ENCODE assay signal across 1 cellular context in genomic region chr17:78854508-78854907, GRCh38.
TF ChIP-seq lines count a peak whose summit lies in the region.

No MANE protein-coding gene starts in this region.

TF ChIP-seq in K562, 482 proteins besides CTCF, POLR2A, EP300 and RAD21:
- no peak for TF ChIP-seq SIX5 (IDR thresholded peaks at IDR 0.05; ENCODE audit: borderline replicate concordance in 1 of 2, insufficient read depth in 1 of 2, low read depth in 1 of 2, low read length in 2 of 2)
- TF ChIP-seq CEBPG (CRISPR knock-in tag; IDR thresholded peaks at IDR 0.05) = 0 out of 2 replicates have a peak, but pooled peaks have one; percentile 30
- TF ChIP-seq CEBPG (tag; conservative IDR thresholded peaks at IDR 0.05 in 1 of 2, IDR thresholded peaks at IDR 0.05 in 1 of 2) = no peak
- TF ChIP-seq NONO (IDR thresholded peaks at IDR 0.05; ENCODE audit: low read depth in 2 of 2, low read length in 1 of 2) = no peak
- TF ChIP-seq HBP1 (CRISPR knock-in tag; IDR thresholded peaks at IDR 0.05) = no peak
- no peak for TF ChIP-seq ZNF217 (CRISPR knock-in tag; IDR thresholded peaks at IDR 0.05)
- no peak for TF ChIP-seq CGGBP1 (CRISPR knock-in tag; IDR thresholded peaks at IDR 0.05)
- TF ChIP-seq BRCA1 (IDR thresholded peaks at IDR 0.05) = no peak
- TF ChIP-seq BRCA1 (CRISPR knock-in tag; IDR thresholded peaks at IDR 0.05) = no peak
- no peak for TF ChIP-seq U2AF2 (optimal IDR thresholded peaks at IDR 0.05; ENCODE audit: low read depth, low read length)
- TF ChIP-seq E2F8 (IDR thresholded peaks at IDR 0.05; ENCODE audit: low read depth, partially characterized antibody) = no peak
- peak; percentile 50; the same call in 1 of the 2 replicates for TF ChIP-seq USF1 (CRISPR knock-in tag; IDR thresholded peaks at IDR 0.05)
- TF ChIP-seq MTA1 (IDR thresholded peaks at IDR 0.05; ENCODE audit: borderline replicate concordance) = 0 out of 2 replicates have a peak, but pooled peaks have one; percentile 5
- TF ChIP-seq WHSC1 (IDR thresholded peaks at IDR 0.05; ENCODE audit: low read length) = no peak
- TF ChIP-seq E2F6 (IDR thresholded peaks at IDR 0.05; ENCODE audit: borderline replicate concordance in 1 of 2, extremely low read depth in 1 of 2, insufficient read depth in 1 of 2, insufficient read length in 1 of 2, low read depth in 1 of 2, low read length in 1 of 2, poor library complexity in 1 of 2, severe bottlenecking in 1 of 2) = peak in 1 of 2 experiments; percentile 21
- TF ChIP-seq ZBTB7A (IDR thresholded peaks at IDR 0.05; ENCODE audit: borderline replicate concordance, control insufficient read depth, low read depth, low read length) = no peak
- no peak for TF ChIP-seq CEBPB (tag; IDR thresholded peaks at IDR 0.05)
- TF ChIP-seq CAMTA2 (CRISPR knock-in tag; conservative IDR thresholded peaks at IDR 0.05) = no peak
- TF ChIP-seq ZNF444 (CRISPR knock-in tag; IDR thresholded peaks at IDR 0.05) = no peak
- no peak for TF ChIP-seq RUNX1 (IDR thresholded peaks at IDR 0.05; ENCODE audit: low read depth)
- no peak for TF ChIP-seq MGA (IDR thresholded peaks at IDR 0.05)
- TF ChIP-seq PKNOX1 (IDR thresholded peaks at IDR 0.05) = peak; percentile 66
- TF ChIP-seq SMARCC2 (IDR thresholded peaks at IDR 0.05; ENCODE audit: low read depth) = 0 out of 2 replicates have a peak, but pooled peaks have one; percentile 12
- TF ChIP-seq ZNF764 (CRISPR knock-in tag; IDR thresholded peaks at IDR 0.05; ENCODE audit: low read depth) = no peak
- TF ChIP-seq RBM15 (IDR thresholded peaks at IDR 0.05; ENCODE audit: insufficient read depth, low read length) = no peak
- no peak for TF ChIP-seq HES1 (IDR thresholded peaks at IDR 0.05; ENCODE audit: low read depth)
- TF ChIP-seq PTBP1 (IDR thresholded peaks at IDR 0.05; ENCODE audit: low read depth, low read length) = no peak
- no peak for TF ChIP-seq NR2F6 (CRISPR knock-in tag; IDR thresholded peaks at IDR 0.05)
- TF ChIP-seq L3MBTL2 (IDR thresholded peaks at IDR 0.05) = peak; percentile 48
- TF ChIP-seq ZBTB34 (CRISPR knock-in tag; IDR thresholded peaks at IDR 0.05) = no peak
- no peak for TF ChIP-seq ZNF584 (CRISPR knock-in tag; IDR thresholded peaks at IDR 0.05; ENCODE audit: low read depth)
- TF ChIP-seq TCF7L2 (IDR thresholded peaks at IDR 0.05; ENCODE audit: low read depth, low read length) = no peak
- no peak for TF ChIP-seq PHB2 (IDR thresholded peaks at IDR 0.05; ENCODE audit: low read depth)
- TF ChIP-seq PHF21A (IDR thresholded peaks at IDR 0.05; ENCODE audit: borderline replicate concordance, low read depth) = no peak
TF ChIP-seq in K562: peak in this region for 7.
